ENCODE assay signal across 9 cellular contexts in genomic region chr7:138002828-138003189, GRCh38. TPM values are rescaled to one million over a fixed set of nuclear protein-coding genes. Genes with fewer than 3 reads are reported as not detected.
DNase-seq lines count a peak whose midpoint lies in the region; ATAC-seq and TF ChIP-seq lines count a peak whose summit lies in the region.
"Had no signal": no experiment of that assay in that cellular context is flagged by ENCODE, and none has a peak within 500 bp of the region (broad histone marks: within the 10 kb centered on the region; RNA-seq: fewer than 3 reads in every experiment).

No MANE protein-coding gene starts in this region.

- H3K4me2 ChIP-seq in IMR-90 (ENCODE audit: low read depth, low read length) (no peak overlapping the region), neural cell (ENCODE audit: low read length) (no peak overlapping the region)

- intact Hi-C loops in IMR-90 (cut with micrococcal nuclease) = loop anchor here (1.0 to 5.0 kb wide), 3 partner anchors 60 to 735 kb away; no protein-coding TSS in a partner anchor

- no peak overlapping the region; the same call in 1 of the 2 replicates for H4K5ac ChIP-seq in IMR-90 (ENCODE audit: low read depth, low read length)

- no peak overlapping the region for H3K14ac ChIP-seq in IMR-90 (replicated peaks; ENCODE audit: low read depth, low read length)

- ATAC-seq in CD4-positive, CD25-positive, alpha-beta regulatory T cell (ENCODE audit: low read depth in 2 of 2) = no peak
- no peak for ATAC-seq in IMR-90 (ENCODE audit: low read depth)
- no peak for ATAC-seq in central memory CD8-positive, alpha-beta T cell (replicated peaks; ENCODE audit: extremely low read depth, poor library complexity, severe bottlenecking)
- no peak for ATAC-seq in HG02852 (IDR thresholded peaks at IDR 0.05; ENCODE audit: unreplicated experiment)

- TF ChIP-seq POLR2A in IMR-90 (IDR thresholded peaks at IDR 0.05; ENCODE audit: low read depth, low read length) = no peak

- peaks cover 9% of the 10 kb centered on the region for H3K9me1 ChIP-seq in IMR-90 (ENCODE audit: insufficient read depth, low read length)

- no peak overlapping the region for H2AFZ ChIP-seq in IMR-90 (replicated peaks; ENCODE audit: low read length, poor library complexity)
- H2AFZ ChIP-seq in neural cell (ENCODE audit: low read depth, low read length) = no peak overlapping the region

- H3K56ac ChIP-seq in IMR-90 (ENCODE audit: extremely low read depth, insufficient read depth, low read length) = 0 out of 2 replicates have a peak overlapping the region, but pooled peaks have one; percentile 12

- H3K36me3 ChIP-seq in CD4-positive, CD25-positive, alpha-beta regulatory T cell (ENCODE audit: control insufficient read depth, insufficient read depth, low read length) = no peaks in the 10 kb centered on the region
- H3K36me3 ChIP-seq in IMR-90 (ENCODE audit: control insufficient read depth, insufficient read depth, low read length) (no peaks in the 10 kb centered on the region; the same call in 1 of the 2 replicates), neural cell (ENCODE audit: insufficient read depth, low read length) (no peaks in the 10 kb centered on the region)
- H3K36me3 ChIP-seq: sigmoid colon had no signal

- no TSS peak for BruUV-seq in IMR-90 (replicated peaks; lab: Mats Ljungman, UMichigan)

- H2AK5ac ChIP-seq in IMR-90 (ENCODE audit: low read depth, low read length) = peak overlapping the region; percentile 72; the same call in 1 of the 2 replicates

- peaks cover 0 to 2% (median 0%) of the 10 kb centered on the region in 7 donors for H3K9me3 Mint-ChIP-seq in CD4-positive, CD25-positive, alpha-beta regulatory T cell
- H3K9me3 Mint-ChIP-seq in central memory CD8-positive, alpha-beta T cell = no peaks in the 10 kb centered on the region

- TF ChIP-seq EP300 in neural cell (conservative IDR thresholded peaks at IDR 0.05; ENCODE audit: poor library complexity, severe bottlenecking) = no peak

- in situ Hi-C loops in IMR-90 (cut with MboI; ENCODE audit: low sequenced_read_pairs) = loop anchor here (5.0 to 10.0 kb wide), 2 partner anchors 96 to 348 kb away; no protein-coding TSS in a partner anchor

- no peaks in the 10 kb centered on the region for H3F3A ChIP-seq in neural cell (ENCODE audit: insufficient read depth, low read length, poor library complexity, severe bottlenecking)

- H2BK15ac ChIP-seq in IMR-90 (ENCODE audit: low read depth, low read length) = no peak overlapping the region

- H2BK20ac ChIP-seq in IMR-90 (ENCODE audit: low read depth, low read length) = no peak overlapping the region; the same call in 1 of the 2 replicates

- dilution Hi-C loops in IMR-90 (cut with HindIII; ENCODE audit: low sequenced_read_pairs, unreplicated experiment) = loop anchor here (25.0 kb wide), 1 partner anchor 391 kb away; no protein-coding TSS in a partner anchor

- H4K8ac ChIP-seq in IMR-90 (ENCODE audit: low read depth in 2 of 2, low read length in 2 of 2) = no peak overlapping the region

- no peak overlapping the region for H2BK120ac ChIP-seq in IMR-90 (ENCODE audit: low read depth, low read length)

- peak overlapping the region in 3 of 4 donors; percentile 16 to 96 (median 96) for H3K4me3 Mint-ChIP-seq in CD4-positive, CD25-positive, alpha-beta regulatory T cell
- H3K4me3 Mint-ChIP-seq in central memory CD8-positive, alpha-beta T cell = no peak overlapping the region

- no peak overlapping the region for H3K9ac ChIP-seq in IMR-90 (ENCODE audit: low read depth, low read length)
- no peak overlapping the region for H3K9ac ChIP-seq in neural cell (ENCODE audit: low read length)

- H2BK5ac ChIP-seq in IMR-90 (ENCODE audit: low read depth, low read length, poor library complexity, severe bottlenecking) = no peak overlapping the region

- TF ChIP-seq CTCF in IMR-90 (conservative IDR thresholded peaks at IDR 0.05; ENCODE audit: low read depth, low read length) (no peak), neural cell (IDR thresholded peaks at IDR 0.05; ENCODE audit: poor library complexity, severe bottlenecking) (no peak)

- no peaks in the 10 kb centered on the region for H3K36me3 Mint-ChIP-seq in CD4-positive, CD25-positive, alpha-beta regulatory T cell
- peaks cover 7% of the 10 kb centered on the region for H3K36me3 Mint-ChIP-seq in central memory CD8-positive, alpha-beta T cell (ENCODE audit: insufficient read depth)

- peak overlapping the region; percentile 53 to 94 (median 61) for H3K27ac Mint-ChIP-seq in CD4-positive, CD25-positive, alpha-beta regulatory T cell
- peak overlapping the region; percentile 91 for H3K27ac Mint-ChIP-seq in central memory CD8-positive, alpha-beta T cell (ENCODE audit: low read depth)

- TF ChIP-seq RAD21 in IMR-90 (IDR thresholded peaks at IDR 0.05; ENCODE audit: low read length) = no peak
- TF ChIP-seq RAD21 in neural cell (conservative IDR thresholded peaks at IDR 0.05) = no peak

- peaks cover 9% of the 10 kb centered on the region for H3K27me3 Mint-ChIP-seq in CD4-positive, CD25-positive, alpha-beta regulatory T cell
- H3K27me3 Mint-ChIP-seq in central memory CD8-positive, alpha-beta T cell = no peaks in the 10 kb centered on the region

- no peak overlapping the region for H3K27ac ChIP-seq in CD4-positive, CD25-positive, alpha-beta regulatory T cell (ENCODE audit: insufficient read depth, low read length, poor library complexity, severe bottlenecking)
- H3K27ac ChIP-seq in IMR-90 (ENCODE audit: insufficient read depth, low read length) (no peak overlapping the region), neural cell (ENCODE audit: low read length) (no peak overlapping the region)

- H4K91ac ChIP-seq in IMR-90 (ENCODE audit: insufficient read depth, low read depth, low read length) = no peak overlapping the region; the same call in 1 of the 2 replicates

- H3K79me1 ChIP-seq in IMR-90 (ENCODE audit: low read depth in 1 of 2, low read length in 2 of 2) = peaks cover 0 to 33% of the 10 kb centered on the region in 2 experiments; a peak in 2 of 4 replicates

- H3K9me2 ChIP-seq in neural cell (ENCODE audit: insufficient read depth, low read length) = no peaks in the 10 kb centered on the region

- peaks cover 29% of the 10 kb centered on the region for H3K4me1 ChIP-seq in CD4-positive, CD25-positive, alpha-beta regulatory T cell (ENCODE audit: control insufficient read depth, insufficient read depth, low read length, poor library complexity, severe bottlenecking)
- peaks cover 6% of the 10 kb centered on the region for H3K4me1 ChIP-seq in IMR-90 (ENCODE audit: control insufficient read depth, insufficient read depth, low read length)

- H3K79me2 ChIP-seq in neural cell (replicated peaks; ENCODE audit: insufficient read depth, low read length) = peaks cover 15% of the 10 kb centered on the region

- no peaks in the 10 kb centered on the region for H3K9me3 ChIP-seq in CD4-positive, CD25-positive, alpha-beta regulatory T cell (ENCODE audit: control insufficient read depth in 2 of 2, low read length in 2 of 2)
- H3K9me3 ChIP-seq in IMR-90 (ENCODE audit: control insufficient read depth, insufficient read depth, low read length) (no peaks in the 10 kb centered on the region), neural cell (ENCODE audit: low read length) (no peaks in the 10 kb centered on the region)
- H3K9me3 ChIP-seq: sigmoid colon had no signal

- H3K18ac ChIP-seq in IMR-90 (ENCODE audit: low read depth, low read length) = no peak overlapping the region

- no peak for DNase-seq in CD4-positive, CD25-positive, alpha-beta regulatory T cell
- no peak for DNase-seq in IMR-90
- DNase-seq in central memory CD8-positive, alpha-beta T cell (ENCODE audit: low spot score in 2 of 2) = no peak
- no peak for DNase-seq in LoVo (ENCODE audit: low spot score)
- no peak for DNase-seq in DMS53 treated with DMSO at 0.1 percent for 48 hours (lab: John Stamatoyannopoulos, UW; ENCODE audit: unreplicated experiment)
- DNase-seq in dermis blood vessel endothelial cell = no peak

- H3K4ac ChIP-seq in IMR-90 (ENCODE audit: low read depth, low read length) = 0 out of 2 replicates have a peak overlapping the region, but pooled peaks have one; percentile 8

- POLR2A ChIA-PET in IMR-90 (lab: Charles Lee; ENCODE audit: unreplicated experiment) = no interaction called here

- no peak overlapping the region for H2AK9ac ChIP-seq in IMR-90 (replicated peaks; ENCODE audit: low read depth, low read length, poor library complexity)

- H3K23ac ChIP-seq in IMR-90 (ENCODE audit: low read depth, low read length) = no peak overlapping the region

- H3K27me3 ChIP-seq in CD4-positive, CD25-positive, alpha-beta regulatory T cell (ENCODE audit: control insufficient read depth, insufficient read depth, low read length) = no peaks in the 10 kb centered on the region
- H3K27me3 ChIP-seq in IMR-90 (ENCODE audit: control insufficient read depth, insufficient read depth, low read length) (no peaks in the 10 kb centered on the region), neural cell (ENCODE audit: insufficient read depth, low read depth, low read length) (no peaks in the 10 kb centered on the region)
- H3K27me3 ChIP-seq: sigmoid colon had no signal

- H4K20me1 ChIP-seq in IMR-90 (ENCODE audit: insufficient read depth, low read length) = peaks cover 22% of the 10 kb centered on the region; the same call in 1 of the 2 replicates
- H4K20me1 ChIP-seq in neural cell (ENCODE audit: insufficient read depth) = no peaks in the 10 kb centered on the region

- CTCF ChIA-PET in IMR-90 (lab: Yijun Ruan, JAX) = interaction anchor here (0.7 to 2.0 kb wide), 9 partner anchors 10 to 346 kb away, joined by 3 to 8 read pairs (median 6); no protein-coding TSS in a partner anchor

- 90% methylated on average over 4 of the region's 6 CpGs; no CpG with 5 or more reads in 1 of the 2 experiments for WGBS in IMR-90 (ENCODE audit: extremely low coverage in 2 of 2, insufficient read length in 1 of 2), 2 experiments

- H3K4me3 ChIP-seq in CD4-positive, CD25-positive, alpha-beta regulatory T cell (ENCODE audit: low read depth, low read length) = peak overlapping the region; percentile 91
- H3K4me3 ChIP-seq in IMR-90 (ENCODE audit: insufficient read depth, low read depth, low read length) (no peak overlapping the region), neural cell (ENCODE audit: low read length) (peak overlapping the region; percentile 35)
- H3K4me3 ChIP-seq: sigmoid colon had no signal

- H3K4me1 Mint-ChIP-seq in CD4-positive, CD25-positive, alpha-beta regulatory T cell = peaks cover 13 to 49% (median 30%) of the 10 kb centered on the region in 4 donors
- H3K4me1 Mint-ChIP-seq in central memory CD8-positive, alpha-beta T cell = peaks cover 29% of the 10 kb centered on the region

TF ChIP-seq in IMR-90, 13 proteins besides CTCF, POLR2A, EP300 and RAD21:
- TF ChIP-seq RCOR1 (IDR thresholded peaks at IDR 0.05; ENCODE audit: insufficient replicate concordance, low read length) = no peak
TF ChIP-seq in IMR-90: peak in this region for 0.

RNA-seq across cellular contexts. Expression of gene CREB3L2, which starts 0.9 kb away (rescaled TPM):
- 27.3 TPM for total RNA-seq in CD4-positive, CD25-positive, alpha-beta regulatory T cell
- polyA plus RNA-seq in CD4-positive, CD25-positive, alpha-beta regulatory T cell = 10 to 100 TPM; 12.0 to 16.0 (median 14.5) TPM
- 35.8 and 42.3 TPM in 2 replicates for total RNA-seq in IMR-90 (2012; rRNA removed)
- polyA plus RNA-seq in IMR-90 (2012; rRNA removed) = 57.9 and 65.1 TPM in 2 replicates
- polyA plus RNA-seq in IMR-90 (2012; cell fraction: cytosol; rRNA removed) = 31.6 and 44.4 TPM in 2 replicates
- polyA plus RNA-seq in IMR-90 (2012; cell fraction: nucleus; rRNA removed; ENCODE audit: low replicate concordance) = 38.6 and 56.6 TPM in 2 replicates
- 1.5 and 1.9 TPM in 2 replicates for polyA plus RNA-seq in neural cell
- polyA minus RNA-seq in neural cell = 4.4 and 6.1 TPM in 2 replicates
- total RNA-seq in dermis blood vessel endothelial cell = 32.2 and 34.5 TPM in 2 replicates
